ENCODE assay signal across 18 cellular contexts in genomic region chr22:17665884-17666283, GRCh38. TPM values are rescaled to one million over a fixed set of nuclear protein-coding genes. Genes with fewer than 3 reads are reported as not detected.
DNase-seq lines count a peak whose midpoint lies in the region; ATAC-seq, FAIRE-seq and TF ChIP-seq lines count a peak whose summit lies in the region.
"Had no signal": no experiment of that assay in that cellular context is flagged by ENCODE, and none has a peak within 500 bp of the region (broad histone marks: within the 10 kb centered on the region; RNA-seq: fewer than 3 reads in every experiment).

No MANE protein-coding gene starts in this region.

- no peaks in the 10 kb centered on the region for H3K4me1 ChIP-seq in GM23248 (ENCODE audit: insufficient read depth)
- H3K4me1 ChIP-seq in K562 (replicated peaks in 1 of 2; ENCODE audit: control insufficient read depth in 2 of 2, insufficient read depth in 2 of 2, low read length in 2 of 2) = no peaks in the 10 kb centered on the region; a peak in 1 of 5 replicates
- no peaks in the 10 kb centered on the region for H3K4me1 ChIP-seq in PC-3 (ENCODE audit: insufficient read depth, low read length)

- POLR2A ChIA-PET in K562 (lab: Yijun Ruan, JAX) = interaction anchor here (1.9 kb wide), 1 partner anchor 26 kb away, joined by 7 read pairs; no protein-coding TSS in a partner anchor
- POLR2A ChIA-PET in PC-3 (lab: Charles Lee; ENCODE audit: unreplicated experiment) = no interaction called here

- H3K4me3 ChIP-seq in GM23248 (no peak overlapping the region), K562 (no peak overlapping the region), PC-3 (ENCODE audit: low read length) (no peak overlapping the region)
- H3K4me3 ChIP-seq: PC-9 had no signal

- in situ Hi-C loops in GM23248 (cut with MboI) = no loop called here
- in situ Hi-C loops in K562 (cut with MboI) = no loop called here

- ATAC-seq in K562 (no peak), GM21576 (IDR thresholded peaks at IDR 0.05; ENCODE audit: unreplicated experiment) (no peak), PC-3 (no peak), GM19395 (IDR thresholded peaks at IDR 0.05; ENCODE audit: unreplicated experiment) (no peak)

- no peak for TF ChIP-seq RAD21 in K562 (CRISPR knock-in tag; conservative IDR thresholded peaks at IDR 0.05 in 1 of 2, IDR thresholded peaks at IDR 0.05 in 1 of 2)

- no peak overlapping the region for H3K9ac ChIP-seq in GM23248
- H3K9ac ChIP-seq in K562 (ENCODE audit: insufficient read depth in 1 of 2, low read depth in 2 of 2, low read length in 2 of 2) = no peak overlapping the region
- no peak overlapping the region for H3K9ac ChIP-seq in PC-3 (ENCODE audit: low read length)

- no peak for TF ChIP-seq CTCF in K562 (IDR thresholded peaks at IDR 0.05 in 2 of 3, conservative IDR thresholded peaks at IDR 0.05 in 1 of 3; ENCODE audit: insufficient read depth in 2 of 3, low read depth in 1 of 3, low read length in 3 of 3)
- no peak for TF ChIP-seq CTCF in PC-3 (conservative IDR thresholded peaks at IDR 0.05; ENCODE audit: low read depth, low read length)

- H3K27me3 ChIP-seq in GM23248 (replicated peaks; ENCODE audit: insufficient read depth) (no peaks in the 10 kb centered on the region), K562 (ENCODE audit: control insufficient read depth in 2 of 2, insufficient read depth in 2 of 2, low read length in 2 of 2) (no peaks in the 10 kb centered on the region), PC-3 (ENCODE audit: low read length) (no peaks in the 10 kb centered on the region)

- CTCF ChIA-PET in K562 (lab: Yijun Ruan, JAX; ENCODE audit: low intra/inter-chr PET ratio) = no interaction called here
- CTCF ChIA-PET in PC-3 (lab: Charles Lee) = no interaction called here

- intact Hi-C loops in K562 (cut with micrococcal nuclease) (no loop called here), PC-3 (cut with micrococcal nuclease) (no loop called here)

- 8 to 14% methylated on average over 2 of the region's 2 CpGs for WGBS in GM23248 (ENCODE audit: low coverage in 1 of 2, low lambda C conversion rate in 2 of 2, missing lambda C conversion rate in 2 of 2), 2 experiments
- 70% methylated on average over 2 of the region's 2 CpGs for WGBS in K562 (ENCODE audit: insufficient coverage, low coverage, missing lambda C conversion rate)

- H3K9me2 ChIP-seq in GM23248 (ENCODE audit: insufficient read depth) (no peaks in the 10 kb centered on the region), PC-3 (replicated peaks; ENCODE audit: low read length) (no peaks in the 10 kb centered on the region)

- H3K9me3 ChIP-seq in GM23248 (ENCODE audit: low read depth) (no peaks in the 10 kb centered on the region), K562 (replicated peaks; ENCODE audit: control insufficient read depth, insufficient read depth, low read depth, low read length) (peaks cover 8% of the 10 kb centered on the region), PC-3 (ENCODE audit: low read length) (no peaks in the 10 kb centered on the region)

- no peaks in the 10 kb centered on the region for H3K9me1 ChIP-seq in K562 (ENCODE audit: control insufficient read depth, insufficient read depth, low read length)

- H3F3A ChIP-seq in GM23248 (ENCODE audit: insufficient read depth) (no peaks in the 10 kb centered on the region), PC-3 (ENCODE audit: low read length, unreplicated experiment) (no peaks in the 10 kb centered on the region)

- H3K27ac ChIP-seq in GM23248 (no peak overlapping the region), K562 (ENCODE audit: extremely low read depth, low read depth, low read length) (no peak overlapping the region), PC-3 (ENCODE audit: low read length) (no peak overlapping the region)
- H3K27ac ChIP-seq: PC-9 had no signal

- H3K79me2 ChIP-seq in GM23248 (ENCODE audit: insufficient read depth) (peaks cover 47% of the 10 kb centered on the region; the same call in 1 of the 2 replicates), K562 (ENCODE audit: control insufficient read depth, insufficient read depth, low read length) (peaks cover 6% of the 10 kb centered on the region; the same call in 1 of the 3 replicates), PC-3 (ENCODE audit: low read length) (no peaks in the 10 kb centered on the region)

- no peak for TF ChIP-seq EP300 in K562 (IDR thresholded peaks at IDR 0.05; ENCODE audit: low read length)

- FAIRE-seq in K562 (lab: Jason Lieb, UNC) (no peak), frontal cortex (lab: Jason Lieb, UNC) (peak; percentile 15)
- FAIRE-seq: H1 had no signal

- H2AFZ ChIP-seq in GM23248 (no peak overlapping the region), K562 (ENCODE audit: low read depth, low read length) (no peak overlapping the region), PC-3 (ENCODE audit: low read length) (no peak overlapping the region)
- H2AFZ ChIP-seq: PC-9 had no signal

- BruUV-seq in K562 (replicated peaks; lab: Mats Ljungman, UMichigan) = TSS peak; percentile 7
- BruUV-seq in PC-3 (replicated peaks; lab: Mats Ljungman, UMichigan) = no TSS peak

- TF ChIP-seq POLR2A in K562 (conservative IDR thresholded peaks at IDR 0.05) = no peak

- no peak overlapping the region for H3K4me2 ChIP-seq in GM23248 (ENCODE audit: unreplicated experiment)
- no peak overlapping the region for H3K4me2 ChIP-seq in K562 (ENCODE audit: insufficient read depth, low read length)
- no peak overlapping the region for H3K4me2 ChIP-seq in PC-3 (ENCODE audit: low read length)
- H3K4me2 ChIP-seq: PC-9 had no signal

- DNase-seq in AML-193 (lab: John Stamatoyannopoulos, UW) (peak; percentile 68 to 73), GM23248 (peak; percentile 29), K562 (ENCODE audit: extremely low read depth in 1 of 4, low spot score in 3 of 4) (no peak), frontal cortex (ENCODE audit: low spot score in 2 of 2) (no peak), PC-3 (no peak), HCEC 1CT (no peak)
- DNase-seq: CD4-positive, alpha-beta T cell; DMS53; NCI-H1417 treated with DMSO at 0.1 percent for 48 hours; NCI-H2029; NCI-H2171; NCI-H446; NCI-H69; PC-9; SW 1271 had no signal

- no peaks in the 10 kb centered on the region for H4K20me1 ChIP-seq in GM23248 (ENCODE audit: insufficient read depth)
- H4K20me1 ChIP-seq in K562 (replicated peaks; ENCODE audit: control insufficient read depth, insufficient read depth, low read length) = no peaks in the 10 kb centered on the region
- H4K20me1 ChIP-seq in PC-3 (ENCODE audit: low read length) = no peaks in the 10 kb centered on the region

- H3K36me3 ChIP-seq in GM23248 (ENCODE audit: low read depth) (peaks cover 19% of the 10 kb centered on the region; the same call in 1 of the 2 replicates), K562 (ENCODE audit: control insufficient read depth, insufficient read depth, low read length) (peaks cover 64% of the 10 kb centered on the region), PC-3 (ENCODE audit: low read depth, low read length) (peaks cover 14% of the 10 kb centered on the region; the same call in 1 of the 2 replicates)

TF ChIP-seq in K562, 482 proteins besides CTCF, POLR2A, EP300 and RAD21 (continues in another document):
- no peak for TF ChIP-seq EGR1 (conservative IDR thresholded peaks at IDR 0.05)
- no peak for TF ChIP-seq NFATC3 (IDR thresholded peaks at IDR 0.05)
- no peak for TF ChIP-seq NFIC (IDR thresholded peaks at IDR 0.05)

RNA-seq across cellular contexts. Expression of gene BCL2L13, which starts 27.3 kb away (rescaled TPM):
- total RNA-seq in GM23248 (2014; rRNA removed; shearing (Covaris generic)) = 71.9 and 74.1 TPM in 2 replicates
- polyA plus RNA-seq in GM23248 (2016; fragmentation: Nextera tagmentation; extraction: Ambion mirVana) (43.0 and 44.9 TPM in 2 replicates), K562 (2011; rRNA removed) (61.3 and 63.4 TPM in 2 replicates), K562 (2014; fragmentation: Illumina TruSeq; extraction: Trizol) (57.3 and 59.6 TPM in 2 replicates), K562 (2014; fragmentation: Nextera tagmentation; extraction: Ambion mirVana) (10 to 100 TPM; 43.6 to 60.8 TPM), K562 (2014; rRNA removed) (41.5 and 42.4 TPM in 2 replicates)
- 41.1 and 59.5 TPM in 2 replicates for total RNA-seq in K562 (2011; cell fraction: chromatin; rRNA removed; ENCODE audit: low replicate concordance)
- 31.4 and 35.0 TPM in 2 replicates for total RNA-seq in K562 (2011; cell fraction: nucleolus; rRNA removed)
- total RNA-seq in K562 (2011; cell fraction: nucleoplasm; rRNA removed) = 49.1 and 68.7 TPM in 2 replicates
- total RNA-seq in K562 (2014; rRNA removed) (42.8 and 53.2 TPM in 2 replicates), K562 (2014; rRNA removed; fragmentation: Illumina TruSeq; extraction: Trizol) (56.5 and 61.9 TPM in 2 replicates), K562 (2015; rRNA removed; fragmentation: Illumina TruSeq; extraction: Trizol) (41.9 and 46.0 TPM in 2 replicates), K562 (2021) (56.8 and 58.4 TPM in 2 replicates), frontal cortex (31.8 TPM), PC-3 (2014; rRNA removed) (31.3 TPM in 2 replicates)
- 40.5 and 52.1 TPM in 2 replicates for polyA plus RNA-seq in K562 (2011; cell fraction: cytosol; rRNA removed)
- 26.2 and 29.4 TPM in 2 replicates for polyA plus RNA-seq in K562 (2011; cell fraction: nucleus; rRNA removed)
- 38.9 and 63.2 TPM in 2 replicates for polyA plus RNA-seq in K562 (2012)
- polyA minus RNA-seq in K562 (2011; rRNA and poly(A)+ RNA removed) = 75.9 and 78.7 TPM in 2 replicates
- 35.5 and 39.9 TPM in 2 replicates for polyA minus RNA-seq in K562 (2011; cell fraction: cytosol; rRNA and poly(A)+ RNA removed)
- 14.1 and 22.7 TPM in 2 replicates for polyA minus RNA-seq in K562 (2011; cell fraction: nucleus; rRNA and poly(A)+ RNA removed)

RNA-seq across cellular contexts. Expression of gene ATP6V1E1, which starts 37.3 kb away (rescaled TPM):
- 103 and 113 TPM in 2 replicates for total RNA-seq in GM23248 (2014; rRNA removed; shearing (Covaris generic))
- polyA plus RNA-seq in GM23248 (2016; fragmentation: Nextera tagmentation; extraction: Ambion mirVana) = 131 and 134 TPM in 2 replicates
- 63.6 and 104 TPM in 2 replicates for total RNA-seq in K562 (2011; cell fraction: chromatin; rRNA removed; ENCODE audit: low replicate concordance)
- 48.9 and 50.5 TPM in 2 replicates for total RNA-seq in K562 (2011; cell fraction: nucleolus; rRNA removed)
- 69.7 and 91.1 TPM in 2 replicates for total RNA-seq in K562 (2011; cell fraction: nucleoplasm; rRNA removed)
- total RNA-seq in K562 (2014; rRNA removed) = 127 and 151 TPM in 2 replicates
- 157 and 175 TPM in 2 replicates for total RNA-seq in K562 (2014; rRNA removed; fragmentation: Illumina TruSeq; extraction: Trizol)
- total RNA-seq in K562 (2015; rRNA removed; fragmentation: Illumina TruSeq; extraction: Trizol) = 175 and 184 TPM in 2 replicates
- total RNA-seq in K562 (2021) = 122 and 129 TPM in 2 replicates
- 187 and 192 TPM in 2 replicates for polyA plus RNA-seq in K562 (2011; rRNA removed)
- 87.5 and 145 TPM in 2 replicates for polyA plus RNA-seq in K562 (2011; cell fraction: cytosol; rRNA removed)
- polyA plus RNA-seq in K562 (2011; cell fraction: nucleus; rRNA removed) = 40.7 and 68.0 TPM in 2 replicates
- polyA plus RNA-seq in K562 (2012) = 166 and 250 TPM in 2 replicates
- 197 and 230 TPM in 2 replicates for polyA plus RNA-seq in K562 (2014; fragmentation: Illumina TruSeq; extraction: Trizol)
- 100 to 1,000 TPM; 179 to 249 TPM for polyA plus RNA-seq in K562 (2014; fragmentation: Nextera tagmentation; extraction: Ambion mirVana)
- polyA plus RNA-seq in K562 (2014; rRNA removed) = 173 and 185 TPM in 2 replicates
- polyA minus RNA-seq in K562 (2011; rRNA and poly(A)+ RNA removed) = 147 and 159 TPM in 2 replicates
- polyA minus RNA-seq in K562 (2011; cell fraction: cytosol; rRNA and poly(A)+ RNA removed) = 37.2 and 57.5 TPM in 2 replicates
- 17.5 and 40.5 TPM in 2 replicates for polyA minus RNA-seq in K562 (2011; cell fraction: nucleus; rRNA and poly(A)+ RNA removed)
- 84.4 TPM for total RNA-seq in frontal cortex
- total RNA-seq in PC-3 (2014; rRNA removed) = 74.6 and 89.9 TPM in 2 replicates

Comparison
In these comparisons a context has a peak if more than half of its experiments do, and no peak if none do; other contexts are left out.
1. DNase-seq: peak in AML-193 (2 of 2) and GM23248 (single experiment); none in K562 (0 of 4), frontal cortex (0 of 2), PC-3 (single experiment) and HCEC 1CT (single experiment).